ENCODE assay signal across 31 cellular contexts in genomic region chr13:61423879-61424278, GRCh38. TPM values are rescaled to one million over a fixed set of nuclear protein-coding genes. Genes with fewer than 3 reads are reported as not detected.
"Had no signal": no experiment of that assay in that cellular context is flagged by ENCODE, and none has a peak within 500 bp of the region (broad histone marks: within the 10 kb centered on the region; RNA-seq: fewer than 3 reads in every experiment).

No MANE protein-coding gene starts in this region.

- H3K4me1 ChIP-seq: colonic mucosa, esophagus muscularis mucosa, foreskin keratinocyte, gastrocnemius medialis had no signal

- DNase-seq: activated CD4-positive, alpha-beta memory T cell treated with anti-CD3 and anti-CD28 coated beads for 36 hours; activated CD4-positive, alpha-beta T cell treated with anti-CD3 and anti-CD28 coated beads for 36 hours; activated CD4-positive, alpha-beta T cell treated with anti-CD3 and anti-CD28 coated beads, Interleukin-2, amount 10 ng/mL, durations not matched to agents 24 days and 14 days; activated CD4-positive, CD25-positive, alpha-beta regulatory T cell; activated CD4-positive, CD25-positive, alpha-beta regulatory T cell treated with anti-CD3 and anti-CD28 coated beads, Interleukin-2, amount 50 U/mL, for 72 hours; activated CD8-positive, alpha-beta memory T cell treated with anti-CD3 and anti-CD28 coated beads, Interleukin-2, amount 10 ng/mL, durations not matched to agents 7 days and 5 days; activated CD8-positive, alpha-beta memory T cell treated with anti-CD3 and anti-CD28 coated beads, Interleukin-2, amount 50 U/mL, for 4 hours; activated CD8-positive, alpha-beta T cell treated with anti-CD3 and anti-CD28 coated beads, Interleukin-2, amount 10 ng/mL, durations not matched to agents 7 days and 5 days; activated gamma-delta T cell; activated naive CD4-positive, alpha-beta T cell; activated naive CD4-positive, alpha-beta T cell treated with anti-CD3 and anti-CD28 coated beads, Interleukin-2, amount 10 ng/mL, durations not matched to agents 7 days and 5 days; activated naive CD8-positive, alpha-beta T cell treated with anti-CD3 and anti-CD28 coated beads, Interleukin-2, amount 10 ng/mL, durations not matched to agents 7 days and 5 days; activated T-cell treated with anti-CD3 and anti-CD28 coated beads for 4 hours; activated T-cell treated with anti-CD3 and anti-CD28 coated beads, Interleukin-2, amount 50 U/mL, for 24 hours; activated T-cell treated with anti-CD3 and anti-CD28 coated beads, Interleukin-2, amount 50 U/mL, for 72 hours; brain microvascular endothelial cell; central memory CD4-positive, alpha-beta T cell; cerebellar nuclear complex; colonic mucosa; dorsolateral prefrontal cortex; effector memory CD4-positive, alpha-beta T cell; endodermal cell; erythroblast; foreskin keratinocyte; gastrocnemius medialis; T-helper 1 cell; T-helper 17 cell; T1000 had no signal

- H3K4me3 ChIP-seq: colonic mucosa, dorsolateral prefrontal cortex, esophagus muscularis mucosa, gastrocnemius medialis had no signal

- H3K27ac ChIP-seq: brain microvascular endothelial cell, colonic mucosa, dorsolateral prefrontal cortex, esophagus muscularis mucosa, foreskin keratinocyte, gastrocnemius medialis had no signal

- H3K36me3 ChIP-seq: brain microvascular endothelial cell, colonic mucosa, esophagus muscularis mucosa, gastrocnemius medialis had no signal

- ATAC-seq: activated CD4-positive, alpha-beta T cell treated with anti-CD3 and anti-CD28 coated beads for 36 hours; activated CD8-positive, alpha-beta memory T cell treated with anti-CD3 and anti-CD28 coated beads, Interleukin-2, amount 10 ng/mL, durations not matched to agents 7 days and 5 days; activated CD8-positive, alpha-beta T cell treated with anti-CD3 and anti-CD28 coated beads, Interleukin-2, amount 10 ng/mL, durations not matched to agents 7 days and 5 days; activated naive CD4-positive, alpha-beta T cell treated with anti-CD3 and anti-CD28 coated beads, Interleukin-2, amount 50 U/mL, for 72 hours; activated T-cell treated with anti-CD3 and anti-CD28 coated beads, Interleukin-2, amount 50 U/mL, for 72 hours; foreskin keratinocyte; gastrocnemius medialis; T-helper 17 cell had no signal

- H3K9me3 ChIP-seq: colonic mucosa, esophagus muscularis mucosa, gastrocnemius medialis had no signal

- H3K27me3 ChIP-seq: brain microvascular endothelial cell, colonic mucosa, dorsolateral prefrontal cortex, esophagus muscularis mucosa, foreskin keratinocyte, gastrocnemius medialis had no signal

RNA-seq across cellular contexts. Expression of gene PCDH20, which starts 8.2 kb away (rescaled TPM):
- total RNA-seq: activated CD4-positive, alpha-beta memory T cell treated with anti-CD3 and anti-CD28 coated beads for 36 hours; activated CD4-positive, alpha-beta T cell treated with anti-CD3 and anti-CD28 coated beads for 36 hours; activated CD4-positive, alpha-beta T cell treated with anti-CD3 and anti-CD28 coated beads, Interleukin-2, amount 10 ng/mL, durations not matched to agents 24 days and 14 days; activated CD8-positive, alpha-beta memory T cell treated with anti-CD3 and anti-CD28 coated beads for 36 hours; activated CD8-positive, alpha-beta memory T cell treated with anti-CD3 and anti-CD28 coated beads, Interleukin-2, amount 10 ng/mL, durations not matched to agents 7 days and 5 days; activated CD8-positive, alpha-beta T cell treated with anti-CD3 and anti-CD28 coated beads, Interleukin-2, amount 10 ng/mL, durations not matched to agents 7 days and 5 days; activated naive CD4-positive, alpha-beta T cell treated with anti-CD3 and anti-CD28 coated beads, Interleukin-2, amount 50 U/mL, for 72 hours; activated naive CD8-positive, alpha-beta T cell treated with anti-CD3 and anti-CD28 coated beads, Interleukin-2, amount 10 ng/mL, durations not matched to agents 7 days and 5 days; activated T-cell treated with anti-CD3 and anti-CD28 coated beads, Interleukin-2, amount 50 U/mL, for 72 hours; foreskin keratinocyte had no signal
- polyA plus RNA-seq: foreskin keratinocyte had no signal
